Comparison of ENCODE assay signal across 9 cellular contexts in genomic region chr18:5895886-5896740, GRCh38. TPM values are rescaled to one million over a fixed set of nuclear protein-coding genes. Genes with fewer than 3 reads are reported as not detected.
DNase-seq lines count a peak whose midpoint lies in the region; ATAC-seq and TF ChIP-seq lines count a peak whose summit lies in the region.
"Had no signal": no experiment of that assay in that cellular context is flagged by ENCODE, and none has a peak within 500 bp of the region (broad histone marks: within the 10 kb centered on the region; RNA-seq: fewer than 3 reads in every experiment).

No MANE protein-coding gene starts in this region.

- TF ChIP-seq POLR2A in prostate gland (IDR thresholded peaks at IDR 0.05): no peak

- no peak overlapping the region for H3K4me3 Mint-ChIP-seq in activated CD8-positive, alpha-beta memory T cell treated with anti-CD3 and anti-CD28 coated beads, Interleukin-2, amount 10 ng/mL, durations not matched to agents 7 days and 5 days
- peak overlapping the region in 2 of 3 donors; percentile 22 to 63 for H3K4me3 Mint-ChIP-seq in T-cell

- H3K27me3 ChIP-seq in right cardiac atrium (ENCODE audit: control insufficient read depth, insufficient read depth) (no peaks in the 10 kb centered on the region), prostate gland (replicated peaks; ENCODE audit: insufficient read depth) (peaks cover 9% of the 10 kb centered on the region)

- TF ChIP-seq CTCF in prostate gland (IDR thresholded peaks at IDR 0.05): no peak

- peaks cover 2% of the 10 kb centered on the region for H3K36me3 Mint-ChIP-seq in activated CD8-positive, alpha-beta memory T cell treated with anti-CD3 and anti-CD28 coated beads, Interleukin-2, amount 10 ng/mL, durations not matched to agents 7 days and 5 days
- H3K36me3 Mint-ChIP-seq in T-cell: no peaks in the 10 kb centered on the region

- H3K4me3 ChIP-seq in right cardiac atrium (ENCODE audit: low read length): peak overlapping the region; percentile 77
- peak overlapping the region; percentile 33 to 42 for H3K4me3 ChIP-seq in prostate gland

- WGBS in right cardiac atrium: 2% methylated on average over 41 of the region's 41 CpGs
- 5% methylated on average over 39 of the region's 41 CpGs for WGBS in prostate gland

- H3K36me3 ChIP-seq in prostate gland: no peaks in the 10 kb centered on the region

- CTCF ChIA-PET in activated CD8-positive, alpha-beta memory T cell treated with anti-CD3 and anti-CD28 coated beads, Interleukin-2, amount 10 ng/mL, durations not matched to agents 7 days and 5 days (lab: Charles Lee): no interaction called here
- CTCF ChIA-PET in T-cell (lab: Charles Lee): no interaction called here

- ATAC-seq in activated CD8-positive, alpha-beta memory T cell treated with anti-CD3 and anti-CD28 coated beads, Interleukin-2, amount 10 ng/mL, durations not matched to agents 7 days and 5 days: no peak
- ATAC-seq in T-cell (replicated peaks in 1 of 4) (peak in 1 of 4 experiments; percentile 13), right cardiac atrium (peak; percentile 76 to 78), HG03045 (IDR thresholded peaks at IDR 0.05; ENCODE audit: unreplicated experiment) (no peak)

- intact Hi-C loops in right cardiac atrium (cut with DNase I) (loop anchor here in 1 of 4 donors (10.0 kb wide), 1 partner anchor 239 kb away; no protein-coding TSS in a partner anchor), prostate gland (cut with DNase I) (no loop called here)

- H3K27me3 Mint-ChIP-seq in activated CD8-positive, alpha-beta memory T cell treated with anti-CD3 and anti-CD28 coated beads, Interleukin-2, amount 10 ng/mL, durations not matched to agents 7 days and 5 days: peaks cover 58% of the 10 kb centered on the region
- peaks cover 71 to 80% of the 10 kb centered on the region in 2 donors for H3K27me3 Mint-ChIP-seq in T-cell

- peak overlapping the region; percentile 32 for H3K27ac ChIP-seq in right cardiac atrium (ENCODE audit: low read length)
- peak overlapping the region; percentile 11 to 21 for H3K27ac ChIP-seq in prostate gland

- no peaks in the 10 kb centered on the region for H3K4me1 Mint-ChIP-seq in activated CD8-positive, alpha-beta memory T cell treated with anti-CD3 and anti-CD28 coated beads, Interleukin-2, amount 10 ng/mL, durations not matched to agents 7 days and 5 days
- H3K4me1 Mint-ChIP-seq in T-cell: peaks cover 11 to 12% (median 12%) of the 10 kb centered on the region in 3 donors

- peak; percentile 50 for DNase-seq in activated CD8-positive, alpha-beta memory T cell treated with anti-CD3 and anti-CD28 coated beads, Interleukin-2, amount 50 U/mL, for 48 hours
- no peak for DNase-seq in activated CD8-positive, alpha-beta memory T cell treated with anti-CD3 and anti-CD28 coated beads, Interleukin-2, amount 10 ng/mL, durations not matched to agents 7 days and 5 days
- DNase-seq in T-cell (no peak), right cardiac atrium (peak; percentile 63 to 81 (median 70)), prostate gland (ENCODE audit: low spot score) (no peak), NCI-H1930 (lab: John Stamatoyannopoulos, UW) (no peak), DMS153 treated with DMSO at 0.1 percent for 48 hours (lab: John Stamatoyannopoulos, UW; ENCODE audit: unreplicated experiment) (no peak)

- POLR2A ChIA-PET in T-cell (lab: Charles Lee): no interaction called here

- H3K9me3 ChIP-seq in right cardiac atrium (ENCODE audit: control insufficient read depth, low read length) (no peaks in the 10 kb centered on the region), prostate gland (no peaks in the 10 kb centered on the region)

- H3K4me1 ChIP-seq in right cardiac atrium (ENCODE audit: control insufficient read depth, insufficient read depth, low read length) (no peaks in the 10 kb centered on the region), prostate gland (replicated peaks) (peaks cover 3% of the 10 kb centered on the region)

- no peak overlapping the region for H3K27ac Mint-ChIP-seq in activated CD8-positive, alpha-beta memory T cell treated with anti-CD3 and anti-CD28 coated beads, Interleukin-2, amount 10 ng/mL, durations not matched to agents 7 days and 5 days
- H3K27ac Mint-ChIP-seq in T-cell: peak overlapping the region in 1 of 2 donors; percentile 40

- H3K9me3 Mint-ChIP-seq in activated CD8-positive, alpha-beta memory T cell treated with anti-CD3 and anti-CD28 coated beads, Interleukin-2, amount 10 ng/mL, durations not matched to agents 7 days and 5 days (ENCODE audit: low read depth): no peaks in the 10 kb centered on the region
- no peaks in the 10 kb centered on the region for H3K9me3 Mint-ChIP-seq in T-cell

RNA-seq across cellular contexts. Expression of gene TMEM200C, which starts 0.8 kb away (rescaled TPM):
- total RNA-seq in activated CD8-positive, alpha-beta memory T cell treated with anti-CD3 and anti-CD28 coated beads, Interleukin-2, amount 10 ng/mL, durations not matched to agents 7 days and 5 days: not detected
- total RNA-seq in T-cell: not detected
- 1 to 10 TPM; 4.2 to 8.4 (median 6.1) TPM for total RNA-seq in right cardiac atrium
- 1.1 TPM for polyA plus RNA-seq in right cardiac atrium
- 1 to 10 TPM in 1 of 2 donors, under 1 TPM in 1; 0.50 to 3.4 TPM for total RNA-seq in prostate gland
- total RNA-seq: T-helper 1 cell treated with Interleukin-12 subunit alpha and Interleukin-12 subunit beta and Interleukin-4 antibody, amounts not matched to agents 30 ng/mL and 1 ng/mL, for 36 hours had no signal

Comparison
In these comparisons a context has a peak if more than half of its experiments do, and no peak if none do; other contexts are left out.
1. DNase-seq: peak in activated CD8-positive, alpha-beta memory T cell treated with anti-CD3 and anti-CD28 coated beads, Interleukin-2, amount 50 U/mL, for 48 hours (single experiment) and right cardiac atrium (3 of 3); none in activated CD8-positive, alpha-beta memory T cell treated with anti-CD3 and anti-CD28 coated beads, Interleukin-2, amount 10 ng/mL, durations not matched to agents 7 days and 5 days (single experiment), T-cell (0 of 34), prostate gland (single experiment), NCI-H1930 (0 of 2) and DMS153 treated with DMSO at 0.1 percent for 48 hours (single experiment).
2. ATAC-seq: peak in right cardiac atrium (2 of 2); none in activated CD8-positive, alpha-beta memory T cell treated with anti-CD3 and anti-CD28 coated beads, Interleukin-2, amount 10 ng/mL, durations not matched to agents 7 days and 5 days (single experiment) and HG03045 (single experiment).